Comparison of ENCODE assay signal across 15 cellular contexts in the genomic region with DNA sequence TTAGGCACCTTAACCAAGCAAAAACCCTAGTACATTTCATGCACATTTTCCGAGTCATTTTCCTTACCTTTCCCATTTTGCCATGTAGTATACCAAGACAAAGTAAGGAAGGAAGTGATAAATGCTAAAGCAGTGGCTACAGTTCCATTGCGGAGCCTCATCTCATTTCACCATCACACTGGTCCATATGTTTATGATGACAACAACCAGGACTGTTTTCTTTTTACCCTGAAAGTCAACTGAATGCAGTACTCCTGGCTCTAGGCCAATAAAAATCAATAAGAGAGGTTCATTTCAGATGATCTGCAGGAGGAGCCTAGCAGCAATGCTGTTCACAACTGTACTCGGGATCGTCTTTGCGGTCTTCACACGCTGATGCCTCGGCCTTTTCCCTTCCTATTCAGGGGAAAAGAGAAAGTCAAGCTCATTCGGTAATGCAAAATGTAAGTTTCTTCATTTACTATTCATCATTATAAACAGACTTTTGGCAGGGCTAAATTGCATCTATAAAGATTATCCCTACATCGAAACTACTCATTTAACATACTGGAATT.
DNase-seq lines count a peak whose midpoint lies in the region; ATAC-seq and TF ChIP-seq lines count a peak whose summit lies in the region.
"Had no signal": no experiment of that assay in that cellular context is flagged by ENCODE, and none has a peak within 500 bp of the region (broad histone marks: within the 10 kb centered on the region; RNA-seq: fewer than 3 reads in every experiment).

No MANE protein-coding gene starts in this region.

- H3K4me1 Mint-ChIP-seq in activated naive CD4-positive, alpha-beta T cell treated with anti-CD3 and anti-CD28 coated beads, Interleukin-2, amount 10 ng/mL, durations not matched to agents 7 days and 5 days: peaks cover 71% of the 10 kb centered on the region
- peaks cover 29% of the 10 kb centered on the region for H3K4me1 Mint-ChIP-seq in stimulated activated memory B cell treated with anti-CD40 and anti-IgM and Interleukin-4, amounts not matched to agents 10 μg/mL and 1 μg/mL and 100 μg/mL, for 72 hours

- peak overlapping the region; percentile 93 for H3K27ac Mint-ChIP-seq in activated naive CD4-positive, alpha-beta T cell treated with anti-CD3 and anti-CD28 coated beads, Interleukin-2, amount 10 ng/mL, durations not matched to agents 7 days and 5 days
- peak overlapping the region; percentile 61 for H3K27ac Mint-ChIP-seq in stimulated activated memory B cell treated with anti-CD40 and anti-IgM and Interleukin-4, amounts not matched to agents 10 μg/mL and 1 μg/mL and 100 μg/mL, for 72 hours
- H3K27ac Mint-ChIP-seq: mesothelial cell of epicardium, progenitor cell of endocrine pancreas had no signal

- H3K4me3 ChIP-seq in coronary artery: peak overlapping the region; percentile 32
- H3K4me3 ChIP-seq: cardiac muscle cell, GM23248 had no signal

- peaks cover 58% of the 10 kb centered on the region for H3K36me3 Mint-ChIP-seq in activated naive CD4-positive, alpha-beta T cell treated with anti-CD3 and anti-CD28 coated beads, Interleukin-2, amount 10 ng/mL, durations not matched to agents 7 days and 5 days
- peaks cover 21% of the 10 kb centered on the region for H3K36me3 Mint-ChIP-seq in stimulated activated memory B cell treated with anti-CD40 and anti-IgM and Interleukin-4, amounts not matched to agents 10 μg/mL and 1 μg/mL and 100 μg/mL, for 72 hours

- CTCF ChIA-PET in activated naive CD4-positive, alpha-beta T cell treated with anti-CD3 and anti-CD28 coated beads, Interleukin-2, amount 10 ng/mL, durations not matched to agents 7 days and 5 days (lab: Charles Lee): interaction anchor here (1.0 to 3.1 kb wide), 2 partner anchors 8 to 77 kb away, joined by 4 to 10 read pairs; no protein-coding TSS in a partner anchor

- TF ChIP-seq CTCF in coronary artery (IDR thresholded peaks at IDR 0.05) (no peak), GM13977 (IDR thresholded peaks at IDR 0.05; ENCODE audit: extremely low read depth, insufficient read depth, missing control alignments) (no peak)

- ATAC-seq in stimulated activated memory B cell treated with anti-CD40 and anti-IgM and Interleukin-4, amounts not matched to agents 10 μg/mL and 1 μg/mL and 100 μg/mL, for 72 hours: no peak
- ATAC-seq: Right ventricle myocardium inferior had no signal

- no peak overlapping the region for H3K27ac ChIP-seq in coronary artery
- H3K27ac ChIP-seq: cardiac muscle cell, GM23248 had no signal

- in situ Hi-C loops in GM13977 (cut with MboI; ENCODE audit: low pct_unique_long_range_greater_than_20kb, low sequenced_read_pairs, unreplicated experiment): no loop called here

- DNase-seq in activated naive CD4-positive, alpha-beta T cell treated with anti-CD3 and anti-CD28 coated beads, Interleukin-2, amount 10 ng/mL, durations not matched to agents 7 days and 5 days: no peak
- DNase-seq in activated naive CD4-positive, alpha-beta T cell treated with anti-CD3 and anti-CD28 coated beads, Interleukin-2, amount 50 U/mL, for 16 hours: no peak
- peak; percentile 16 for DNase-seq in NCI-H2227 treated with DMSO at 0.1 percent for 48 hours (lab: John Stamatoyannopoulos, UW)
- no peak for DNase-seq in coronary artery (ENCODE audit: low spot score)
- no peak for DNase-seq in NOMO-1 treated with DMSO at 0.1 percent for 48 hours (lab: John Stamatoyannopoulos, UW; ENCODE audit: unreplicated experiment)
- DNase-seq in DMS53 (lab: John Stamatoyannopoulos, UW): no peak
- DNase-seq in GM13977 (ENCODE audit: low spot score): no peak
- DNase-seq: GM23248; NCI-H510A; stimulated activated CD4-positive, alpha-beta T cell treated with anti-CD3 and anti-CD28 coated beads, Interleukin-2, amount 100 ng/mL, for 48 hours had no signal

- no peaks in the 10 kb centered on the region for H3K9me3 Mint-ChIP-seq in activated naive CD4-positive, alpha-beta T cell treated with anti-CD3 and anti-CD28 coated beads, Interleukin-2, amount 10 ng/mL, durations not matched to agents 7 days and 5 days
- H3K9me3 Mint-ChIP-seq in stimulated activated memory B cell treated with anti-CD40 and anti-IgM and Interleukin-4, amounts not matched to agents 10 μg/mL and 1 μg/mL and 100 μg/mL, for 72 hours: peaks cover 4% of the 10 kb centered on the region
- H3K9me3 Mint-ChIP-seq: mesothelial cell of epicardium had no signal

- H3K4me3 Mint-ChIP-seq in activated naive CD4-positive, alpha-beta T cell treated with anti-CD3 and anti-CD28 coated beads, Interleukin-2, amount 10 ng/mL, durations not matched to agents 7 days and 5 days: peak overlapping the region; percentile 74
- no peak overlapping the region for H3K4me3 Mint-ChIP-seq in stimulated activated memory B cell treated with anti-CD40 and anti-IgM and Interleukin-4, amounts not matched to agents 10 μg/mL and 1 μg/mL and 100 μg/mL, for 72 hours
- H3K4me3 Mint-ChIP-seq: mesothelial cell of epicardium had no signal

- H3K27me3 Mint-ChIP-seq in activated naive CD4-positive, alpha-beta T cell treated with anti-CD3 and anti-CD28 coated beads, Interleukin-2, amount 10 ng/mL, durations not matched to agents 7 days and 5 days: no peaks in the 10 kb centered on the region
- H3K27me3 Mint-ChIP-seq in stimulated activated memory B cell treated with anti-CD40 and anti-IgM and Interleukin-4, amounts not matched to agents 10 μg/mL and 1 μg/mL and 100 μg/mL, for 72 hours: no peaks in the 10 kb centered on the region
- H3K27me3 Mint-ChIP-seq: progenitor cell of endocrine pancreas had no signal
